In genomic region chr6:142784344-142784743, GRCh38 we compare ENCODE assay signal across 11 cellular contexts.
A peak's percentile ranks its signal among the peaks of the same experiment; 100 is the strongest.
DNase-seq lines count a peak whose midpoint lies in the region; ATAC-seq and TF ChIP-seq lines count a peak whose summit lies in the region.
"Had no signal": no experiment of that assay in that cellular context is flagged by ENCODE, and none has a peak within 500 bp of the region (broad histone marks: within the 10 kb centered on the region; RNA-seq: fewer than 3 reads in every experiment).

No MANE protein-coding gene starts in this region.

- H3K9ac ChIP-seq in neural progenitor cell: no peak overlapping the region

- no peaks in the 10 kb centered on the region for H3K4me1 ChIP-seq in neural progenitor cell

- peak; percentile 29 for DNase-seq in stimulated activated CD4-positive, alpha-beta T cell treated with anti-CD3 and anti-CD28 coated beads, Interleukin-4, amount 100 ng/mL, for 24 hours
- DNase-seq in stimulated activated CD4-positive, alpha-beta T cell treated with anti-CD3 and anti-CD28 coated beads, Interleukin-12 subunit alpha, Interleukin-12 subunit beta, amount 100 ng/mL, for 4 hours: no peak
- DNase-seq in SIG-M5 treated with dmso at 0.1 percent for 504 hours (lab: John Stamatoyannopoulos, UW; ENCODE audit: unreplicated experiment): peak; percentile 62
- DNase-seq in cerebellum (ENCODE audit: low spot score): no peak
- DNase-seq in HuH-7 (ENCODE audit: low spot score): no peak
- no peak for DNase-seq in neural progenitor cell (ENCODE audit: low spot score)
- no peak for DNase-seq in NCI-H2107 (lab: John Stamatoyannopoulos, UW)
- DNase-seq: EL, PC-3 had no signal

- no peaks in the 10 kb centered on the region for H3K27me3 ChIP-seq in neural progenitor cell
- H3K27me3 ChIP-seq: cardiac muscle cell had no signal

- no peaks in the 10 kb centered on the region for H4K20me1 ChIP-seq in neural progenitor cell (ENCODE audit: low read depth)

- H3K27ac Mint-ChIP-seq in neural progenitor cell: no peak overlapping the region

- no peak overlapping the region for H2AFZ ChIP-seq in neural progenitor cell (replicated peaks)

- no peaks in the 10 kb centered on the region for H3K36me3 ChIP-seq in neural progenitor cell
- H3K36me3 ChIP-seq: cardiac muscle cell had no signal

- TF ChIP-seq CTCF in neural progenitor cell (IDR thresholded peaks at IDR 0.05): no peak

- no peaks in the 10 kb centered on the region for H3K4me1 Mint-ChIP-seq in neural progenitor cell

- no peaks in the 10 kb centered on the region for H3F3A ChIP-seq in neural progenitor cell (ENCODE audit: low read depth)

- H3K79me2 ChIP-seq in neural progenitor cell (ENCODE audit: low read depth): no peaks in the 10 kb centered on the region

- no peak overlapping the region for H3K4me3 ChIP-seq in neural progenitor cell
- H3K4me3 ChIP-seq: cardiac muscle cell had no signal

- ATAC-seq in HG02885 (IDR thresholded peaks at IDR 0.05; ENCODE audit: poor library complexity, unreplicated experiment): peak; percentile 100
- ATAC-seq: PC-3 had no signal

- no peak overlapping the region for H3K27ac ChIP-seq in neural progenitor cell
- H3K27ac ChIP-seq: cardiac muscle cell had no signal

- no peak overlapping the region for H3K4me2 ChIP-seq in neural progenitor cell

- no peak overlapping the region for H3K4me3 Mint-ChIP-seq in neural progenitor cell

- no peaks in the 10 kb centered on the region for H3K9me3 Mint-ChIP-seq in neural progenitor cell

- no peaks in the 10 kb centered on the region for H3K36me3 Mint-ChIP-seq in neural progenitor cell

- H3K9me3 ChIP-seq in neural progenitor cell (ENCODE audit: low read depth): no peaks in the 10 kb centered on the region

- no peaks in the 10 kb centered on the region for H3K27me3 Mint-ChIP-seq in neural progenitor cell (ENCODE audit: insufficient read depth, low read depth)

Comparison
In these comparisons a context has a peak if more than half of its experiments do, and no peak if none do; other contexts are left out.
1. DNase-seq: peak in stimulated activated CD4-positive, alpha-beta T cell treated with anti-CD3 and anti-CD28 coated beads, Interleukin-4, amount 100 ng/mL, for 24 hours (single experiment) and SIG-M5 treated with dmso at 0.1 percent for 504 hours (single experiment); none in stimulated activated CD4-positive, alpha-beta T cell treated with anti-CD3 and anti-CD28 coated beads, Interleukin-12 subunit alpha, Interleukin-12 subunit beta, amount 100 ng/mL, for 4 hours (single experiment), cerebellum (single experiment), HuH-7 (single experiment), neural progenitor cell (single experiment) and NCI-H2107 (single experiment).